Comparison of ENCODE assay signal across 8 cellular contexts in genomic region chr1:1573843-1574720, GRCh38. TPM values are rescaled to one million over a fixed set of nuclear protein-coding genes. Genes with fewer than 3 reads are reported as not detected.
DNase-seq lines count a peak whose midpoint lies in the region; ATAC-seq, FAIRE-seq and TF ChIP-seq lines count a peak whose summit lies in the region.

No MANE protein-coding gene starts in this region.

- peak overlapping the region; percentile 61 to 86 for H3K4me3 ChIP-seq in DND-41 (ENCODE audit: low read depth in 1 of 2, low read length in 2 of 2)
- peak overlapping the region; percentile 97 for H3K4me3 ChIP-seq in parathyroid adenoma (ENCODE audit: low read depth, low read length)
- peak overlapping the region; percentile 84 to 96 for H3K4me3 ChIP-seq in uterus

- peaks cover 2% of the 10 kb centered on the region for H3K36me3 Mint-ChIP-seq in activated naive CD8-positive, alpha-beta T cell

- H3K9me3 Mint-ChIP-seq in activated naive CD8-positive, alpha-beta T cell (ENCODE audit: low read depth): no peaks in the 10 kb centered on the region

- FAIRE-seq in HTR-8/SVneo (lab: Jason Lieb, UNC) (no peak), RCC 7860 (lab: Jason Lieb, UNC) (no peak)

- H3K36me3 ChIP-seq in DND-41 (ENCODE audit: insufficient read depth, low read length) (peaks cover 29% of the 10 kb centered on the region), parathyroid adenoma (ENCODE audit: control insufficient read depth, insufficient read depth, low read length) (no peaks in the 10 kb centered on the region), uterus (no peaks in the 10 kb centered on the region)

- H3K27ac Mint-ChIP-seq in activated naive CD8-positive, alpha-beta T cell: peak overlapping the region; percentile 99

- H3K27me3 Mint-ChIP-seq in activated naive CD8-positive, alpha-beta T cell: no peaks in the 10 kb centered on the region

- H3K4me2 ChIP-seq in DND-41 (ENCODE audit: insufficient read depth, low read length) (peak overlapping the region; percentile 95), parathyroid adenoma (ENCODE audit: low read length) (peak overlapping the region; percentile 84)

- no peaks in the 10 kb centered on the region for H3K27me3 ChIP-seq in DND-41 (ENCODE audit: insufficient read depth, low read length, poor library complexity)
- no peaks in the 10 kb centered on the region for H3K27me3 ChIP-seq in parathyroid adenoma (ENCODE audit: control insufficient read depth, insufficient read depth, low read length)
- no peaks in the 10 kb centered on the region for H3K27me3 ChIP-seq in uterus

- intact Hi-C loops in Right ventricle myocardium superior (cut with DNase I) (no loop called here), uterus (cut with DNase I; ENCODE audit: low total_unique reads) (no loop called here)

- peaks cover 38% of the 10 kb centered on the region for H3K4me1 Mint-ChIP-seq in activated naive CD8-positive, alpha-beta T cell (ENCODE audit: low read depth)

- H3K9me3 ChIP-seq in DND-41 (ENCODE audit: insufficient read depth, low read length, severe bottlenecking) (no peaks in the 10 kb centered on the region), parathyroid adenoma (ENCODE audit: control insufficient read depth, low read length) (no peaks in the 10 kb centered on the region), uterus (no peaks in the 10 kb centered on the region)

- TF ChIP-seq CTCF in DND-41 (IDR thresholded peaks at IDR 0.05; ENCODE audit: borderline replicate concordance, extremely low read depth, low read length, poor library complexity, severe bottlenecking) (peak; percentile 47), parathyroid adenoma (IDR thresholded peaks at IDR 0.05) (no peak), uterus (IDR thresholded peaks at IDR 0.05) (no peak)

- peak; percentile 79 for ATAC-seq in DND-41 (ENCODE audit: insufficient read depth, low read depth)
- ATAC-seq in GM21447 (IDR thresholded peaks at IDR 0.05; ENCODE audit: unreplicated experiment): peak; percentile 48
- ATAC-seq in Right ventricle myocardium superior (ENCODE audit: poor library complexity): peak; percentile 83

- DNase-seq in DND-41 (peak; percentile 75), HTR-8/SVneo (ENCODE audit: insufficient read length, low spot score) (peak; percentile 67), RCC 7860 (ENCODE audit: low spot score) (peak; percentile 22), Right ventricle myocardium superior (peak; percentile 78), uterus (no peak)

- H3K4me1 ChIP-seq in DND-41 (ENCODE audit: insufficient read depth, low read length) (peaks cover 49% of the 10 kb centered on the region), parathyroid adenoma (no peaks in the 10 kb centered on the region), uterus (no peaks in the 10 kb centered on the region)

- no peak for TF ChIP-seq POLR2A in uterus (IDR thresholded peaks at IDR 0.05)

- peaks cover 31% of the 10 kb centered on the region for H4K20me1 ChIP-seq in DND-41 (ENCODE audit: insufficient read depth, low read length)

- H3K9ac ChIP-seq in DND-41 (ENCODE audit: low read depth, low read length) (peak overlapping the region; percentile 100), parathyroid adenoma (peak overlapping the region; percentile 67)

- H3K27ac ChIP-seq in DND-41 (ENCODE audit: low read length): peak overlapping the region; percentile 87
- H3K27ac ChIP-seq in parathyroid adenoma: peak overlapping the region; percentile 96
- peak overlapping the region; percentile 92 to 98 for H3K27ac ChIP-seq in uterus

- H2AFZ ChIP-seq in DND-41 (ENCODE audit: low read depth, low read length) (peak overlapping the region; percentile 90), parathyroid adenoma (peak overlapping the region; percentile 81)

- H3K79me2 ChIP-seq in DND-41 (ENCODE audit: insufficient read depth, low read length) (peaks cover 63% of the 10 kb centered on the region), parathyroid adenoma (peaks cover 19% of the 10 kb centered on the region)

- peak overlapping the region; percentile 99 for H3K4me3 Mint-ChIP-seq in activated naive CD8-positive, alpha-beta T cell

RNA-seq across cellular contexts. Expression of gene SSU72, which starts 0.6 kb away (rescaled TPM):
- 106 TPM for total RNA-seq in Right ventricle myocardium superior
- total RNA-seq in uterus: 100 to 1,000 TPM in 2 of 4 donors, 10 to 100 TPM in 2; 44.0 to 273 (median 78.4) TPM

RNA-seq across cellular contexts. Expression of gene FNDC10, which starts 25.9 kb away (rescaled TPM):
- 2.0 TPM for total RNA-seq in Right ventricle myocardium superior
- total RNA-seq in uterus: under 1 TPM in 2 of 4 donors, not detected in 2; 0.40 to 0.48 TPM

RNA-seq across cellular contexts. Expression of gene TMEM240, which starts 33.7 kb away (rescaled TPM):
- total RNA-seq in Right ventricle myocardium superior (7.5 TPM), uterus (10 to 100 TPM in 1 of 4 donors, 1 to 10 TPM in 1, not detected in 2; 9.4 to 16.3 TPM)

RNA-seq across cellular contexts. Expression of gene MIB2, which starts 41.2 kb away (rescaled TPM):
- total RNA-seq in Right ventricle myocardium superior: 110 TPM
- total RNA-seq in uterus: 10 to 100 TPM; 43.0 to 78.2 (median 57.6) TPM

RNA-seq across cellular contexts. Expression of gene MMP23B, which starts 57.9 kb away (rescaled TPM):
- 25.1 TPM for total RNA-seq in Right ventricle myocardium superior
- 10 to 100 TPM; 10.0 to 97.3 (median 43.7) TPM for total RNA-seq in uterus

Comparison
In these comparisons a context has a peak if more than half of its experiments do, and no peak if none do; other contexts are left out.
1. DNase-seq: peak in DND-41 (single experiment), HTR-8/SVneo (single experiment), RCC 7860 (single experiment) and Right ventricle myocardium superior (single experiment); none in uterus (0 of 2).
2. Peak in every context shown above with its lines, with median percentiles within 50 percentile points of each other: ATAC-seq, H3K27ac ChIP-seq and H3K4me3 ChIP-seq.